ENCODE assay signal across 22 cellular contexts in the genomic region with DNA sequence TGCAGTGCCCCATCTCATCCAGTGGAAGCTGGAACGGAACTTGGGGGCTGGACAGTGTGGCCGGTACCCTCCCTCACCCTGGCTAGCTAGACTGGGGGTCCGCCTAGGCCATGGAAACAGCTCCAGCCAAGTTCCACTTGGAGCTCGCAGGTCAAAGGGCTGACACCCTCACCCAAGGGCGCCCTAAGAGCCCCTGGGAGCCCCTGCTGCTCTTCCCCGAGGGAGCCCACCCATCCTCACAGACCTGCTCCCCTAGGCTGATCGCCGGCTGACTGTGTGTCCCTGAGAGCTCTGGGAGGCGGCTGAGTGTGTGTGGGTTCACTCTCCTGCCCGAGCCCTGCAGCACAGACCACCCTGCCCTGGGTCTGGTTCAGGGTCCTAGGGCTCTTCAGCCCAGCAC.
DNase-seq lines count a peak whose midpoint lies in the region; ATAC-seq, FAIRE-seq and TF ChIP-seq lines count a peak whose summit lies in the region.
"Had no signal": no experiment of that assay in that cellular context is flagged by ENCODE, and none has a peak within 500 bp of the region (broad histone marks: within the 10 kb centered on the region; RNA-seq: fewer than 3 reads in every experiment).

No MANE protein-coding gene starts in this region.

- H3K9ac ChIP-seq in astrocyte (ENCODE audit: low read length): no peak overlapping the region
- H3K9ac ChIP-seq: KMS-11 had no signal

- H4K20me1 ChIP-seq in astrocyte (ENCODE audit: insufficient read depth, low read length): no peaks in the 10 kb centered on the region

- no peak overlapping the region for H3K27ac ChIP-seq in astrocyte (ENCODE audit: low read depth, low read length)
- H3K27ac ChIP-seq in esophagus muscularis mucosa (replicated peaks in 1 of 4): peak overlapping the region; percentile 54 to 76 (median 58)
- peak overlapping the region; percentile 87 to 95 for H3K27ac ChIP-seq in ovary
- H3K27ac ChIP-seq in suprapubic skin: peak overlapping the region; percentile 40
- H3K27ac ChIP-seq: cardiac muscle cell, KMS-11, PC-9, SJSA1 had no signal

- H3K27me3 Mint-ChIP-seq in astrocyte (ENCODE audit: low read depth, unreplicated experiment): peaks cover 42% of the 10 kb centered on the region
- H3K27me3 Mint-ChIP-seq: activated CD4-positive, alpha-beta T cell treated with anti-CD3 and anti-CD28 coated beads, Interleukin-2, amount 10 ng/mL, durations not matched to agents 7 days and 5 days had no signal

- no peak for FAIRE-seq in astrocyte (lab: Jason Lieb, UNC)
- FAIRE-seq: GM12878 had no signal

- no peak for ATAC-seq in omental fat pad (ENCODE audit: low FRiP score)
- ATAC-seq in HG03280 (IDR thresholded peaks at IDR 0.05; ENCODE audit: unreplicated experiment): no peak
- ATAC-seq: CD8-positive, alpha-beta T cell; GM12878; T-helper 17 cell had no signal

- H3K4me1 Mint-ChIP-seq in astrocyte (ENCODE audit: low read depth, unreplicated experiment): peaks cover 6% of the 10 kb centered on the region
- H3K4me1 Mint-ChIP-seq: activated CD4-positive, alpha-beta T cell treated with anti-CD3 and anti-CD28 coated beads, Interleukin-2, amount 10 ng/mL, durations not matched to agents 7 days and 5 days had no signal

- TF ChIP-seq CTCF in astrocyte (IDR thresholded peaks at IDR 0.05; ENCODE audit: insufficient read depth, low read depth, low read length) (no peak), esophagus muscularis mucosa (IDR thresholded peaks at IDR 0.05) (no peak), ovary (IDR thresholded peaks at IDR 0.05) (no peak), suprapubic skin (IDR thresholded peaks at IDR 0.05) (no peak), omental fat pad (IDR thresholded peaks at IDR 0.05) (no peak)

- no peak for TF ChIP-seq POLR2A in esophagus muscularis mucosa (IDR thresholded peaks at IDR 0.05; ENCODE audit: low read depth)
- no peak for TF ChIP-seq POLR2A in ovary (IDR thresholded peaks at IDR 0.05)
- TF ChIP-seq POLR2A in suprapubic skin (IDR thresholded peaks at IDR 0.05): no peak

- H3K27ac Mint-ChIP-seq in astrocyte (ENCODE audit: unreplicated experiment): no peak overlapping the region
- H3K27ac Mint-ChIP-seq: activated CD4-positive, alpha-beta T cell treated with anti-CD3 and anti-CD28 coated beads, Interleukin-2, amount 10 ng/mL, durations not matched to agents 7 days and 5 days; CD8-positive, alpha-beta T cell; T-helper 17 cell had no signal

- H3K36me3 ChIP-seq in astrocyte (ENCODE audit: insufficient read depth, low read length) (no peaks in the 10 kb centered on the region), esophagus muscularis mucosa (no peaks in the 10 kb centered on the region), ovary (no peaks in the 10 kb centered on the region), suprapubic skin (no peaks in the 10 kb centered on the region)
- H3K36me3 ChIP-seq: cardiac muscle cell, SJSA1 had no signal

- H3K4me3 ChIP-seq in astrocyte (ENCODE audit: insufficient read depth, low read depth, low read length) (no peak overlapping the region), esophagus muscularis mucosa (no peak overlapping the region), ovary (no peak overlapping the region), suprapubic skin (no peak overlapping the region)
- H3K4me3 ChIP-seq: cardiac muscle cell, GM12878, PC-9, SJSA1 had no signal

- peaks cover 2% of the 10 kb centered on the region for H3K27me3 ChIP-seq in astrocyte (ENCODE audit: insufficient read depth, low read length)
- H3K27me3 ChIP-seq in esophagus muscularis mucosa: peaks cover 0 to 6% (median 0%) of the 10 kb centered on the region in 4 donors
- no peaks in the 10 kb centered on the region for H3K27me3 ChIP-seq in ovary
- no peaks in the 10 kb centered on the region for H3K27me3 ChIP-seq in suprapubic skin
- H3K27me3 ChIP-seq: cardiac muscle cell, SJSA1 had no signal

- peak overlapping the region; percentile 26 for H2AFZ ChIP-seq in astrocyte (ENCODE audit: low read depth, low read length)
- H2AFZ ChIP-seq: PC-9 had no signal

- intact Hi-C loops in esophagus muscularis mucosa (cut with DNase I): no loop called here
- intact Hi-C loops in ovary (cut with DNase I): no loop called here

- H3K9me3 ChIP-seq in astrocyte (ENCODE audit: insufficient read depth, low read depth, low read length) (peaks cover 3% of the 10 kb centered on the region), esophagus muscularis mucosa (peaks cover 0 to 13% (median 11%) of the 10 kb centered on the region in 4 donors), ovary (no peaks in the 10 kb centered on the region), suprapubic skin (peaks cover 3% of the 10 kb centered on the region)

- no peaks in the 10 kb centered on the region for H3K4me1 ChIP-seq in astrocyte (ENCODE audit: insufficient read depth, low read length)
- H3K4me1 ChIP-seq in esophagus muscularis mucosa: peaks cover 0 to 23% (median 14%) of the 10 kb centered on the region in 4 donors
- peaks cover 26% of the 10 kb centered on the region for H3K4me1 ChIP-seq in ovary (ENCODE audit: insufficient read depth)
- no peaks in the 10 kb centered on the region for H3K4me1 ChIP-seq in suprapubic skin
- H3K4me1 ChIP-seq: SJSA1 had no signal

- DNase-seq in astrocyte (ENCODE audit: low read depth): no peak
- no peak for DNase-seq in esophagus muscularis mucosa (ENCODE audit: extremely low spot score)
- DNase-seq in ovary: peak in 2 of 5 donors; percentile 35 to 56
- DNase-seq in suprapubic skin (ENCODE audit: low spot score in 2 of 2): no peak
- DNase-seq in omental fat pad (ENCODE audit: low spot score): no peak
- DNase-seq in AML-193 (lab: John Stamatoyannopoulos, UW): no peak
- no peak for DNase-seq in NCI-H446 (lab: John Stamatoyannopoulos, UW)
- DNase-seq: activated CD4-positive, alpha-beta T cell treated with anti-CD3 and anti-CD28 coated beads, Interleukin-2, amount 10 ng/mL, durations not matched to agents 7 days and 5 days; activated gamma-delta T cell; erythroblast; GOT3; NCI-H1048; NCI-H2029; NCI-H345; T-helper 17 cell had no signal

- peaks cover 35% of the 10 kb centered on the region for H3K9me3 Mint-ChIP-seq in astrocyte (ENCODE audit: unreplicated experiment)

- 92% methylated on average over 2 of the region's 10 CpGs for WGBS in esophagus muscularis mucosa
- WGBS in ovary, 3 donors: 68 to 81% (median 69%) methylated on average over 10 of the region's 10 CpGs
- WGBS in suprapubic skin: 100% methylated on average over 1 of the region's 10 CpGs

- H3K4me2 ChIP-seq in astrocyte (ENCODE audit: low read length): no peak overlapping the region
- H3K4me2 ChIP-seq: KMS-11, PC-9 had no signal

- no peak overlapping the region for H3K4me3 Mint-ChIP-seq in astrocyte (ENCODE audit: unreplicated experiment)
- H3K4me3 Mint-ChIP-seq: activated CD4-positive, alpha-beta T cell treated with anti-CD3 and anti-CD28 coated beads, Interleukin-2, amount 10 ng/mL, durations not matched to agents 7 days and 5 days; CD8-positive, alpha-beta T cell; T-helper 17 cell had no signal

- TF ChIP-seq EP300 in esophagus muscularis mucosa (IDR thresholded peaks at IDR 0.05) (no peak), ovary (IDR thresholded peaks at IDR 0.05) (no peak), suprapubic skin (IDR thresholded peaks at IDR 0.05) (no peak)

- no peaks in the 10 kb centered on the region for H3K79me2 ChIP-seq in astrocyte (ENCODE audit: insufficient read depth, low read length)

- peaks cover 10% of the 10 kb centered on the region for H3K36me3 Mint-ChIP-seq in astrocyte (ENCODE audit: low read depth, unreplicated experiment)
- H3K36me3 Mint-ChIP-seq: CD8-positive, alpha-beta T cell had no signal
